Comparison of ENCODE assay signal across 16 cellular contexts in the genomic region with DNA sequence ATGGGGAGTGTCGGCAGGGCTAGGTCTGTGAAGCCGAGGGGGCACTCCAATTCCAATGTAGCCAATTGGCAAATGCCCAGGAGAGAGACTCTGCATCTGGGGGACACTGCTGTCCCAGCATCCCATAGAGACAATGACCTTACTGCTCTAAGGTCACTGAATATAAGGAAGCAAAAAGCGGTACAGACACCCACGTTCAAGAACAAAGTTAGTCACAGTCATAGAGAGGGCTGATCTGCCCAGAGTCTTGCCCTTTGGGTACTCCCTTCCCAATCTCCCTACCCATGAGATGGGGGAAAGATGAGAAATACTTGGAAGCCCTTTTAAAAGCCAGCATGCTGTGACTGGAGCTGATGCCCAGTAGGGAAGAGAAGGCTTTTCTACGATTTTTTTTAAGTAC.
A peak's percentile ranks its signal among the peaks of the same experiment; 100 is the strongest.
DNase-seq lines count a peak whose midpoint lies in the region; FAIRE-seq and TF ChIP-seq lines count a peak whose summit lies in the region.
"Had no signal": no experiment of that assay in that cellular context is flagged by ENCODE, and none has a peak within 500 bp of the region (broad histone marks: within the 10 kb centered on the region; RNA-seq: fewer than 3 reads in every experiment).

No MANE protein-coding gene starts in this region.

- DNase-seq in activated naive CD4-positive, alpha-beta T cell treated with anti-CD3 and anti-CD28 coated beads, Interleukin-2, amount 10 ng/mL, durations not matched to agents 7 days and 5 days, result no peak
- DNase-seq in activated naive CD4-positive, alpha-beta T cell treated with anti-CD3 and anti-CD28 coated beads, Interleukin-2, amount 50 U/mL, for 16 hours, result no peak
- DNase-seq in OCI-LY7 (ENCODE audit: low spot score) (no peak), immature natural killer cell (no peak), substantia nigra (lab: John Stamatoyannopoulos, UW) (no peak), endothelial cell (ENCODE audit: low spot score) (no peak), activated gamma-delta T cell treated with Interleukin-2 at 50 U/mL for 16 hours (no peak), D721Med (ENCODE audit: insufficient read length, low spot score) (no peak)
- DNase-seq: GM23248; left cardiac atrium; NCI-H1092; stimulated activated CD4-positive, alpha-beta T cell treated with anti-CD3 and anti-CD28 coated beads, Interleukin-15, amount 100 ng/mL, for 24 hours had no signal

- H3K4me2 ChIP-seq in OCI-LY7 (ENCODE audit: low read length), result peak overlapping the region; percentile 61
- H3K4me2 ChIP-seq: hepatocyte had no signal

- H3K9me3 ChIP-seq in OCI-LY7 (ENCODE audit: low read length), result no peaks in the 10 kb centered on the region
- H3K9me3 ChIP-seq: thoracic aorta had no signal

- CTCF ChIA-PET in activated naive CD4-positive, alpha-beta T cell treated with anti-CD3 and anti-CD28 coated beads, Interleukin-2, amount 10 ng/mL, durations not matched to agents 7 days and 5 days (lab: Charles Lee), result interaction anchor here (1.1 kb wide), 1 partner anchor 236 kb away, joined by 3 read pairs; no protein-coding TSS in a partner anchor
- CTCF ChIA-PET in OCI-LY7 (lab: Charles Lee; ENCODE audit: unreplicated experiment), result interaction anchor here (0.6 to 0.9 kb wide), 3 partner anchors 9 to 145 kb away, joined by 3 to 4 read pairs (median 3); no protein-coding TSS in a partner anchor

- peaks cover 74% of the 10 kb centered on the region for H3K36me3 ChIP-seq in OCI-LY7 (ENCODE audit: insufficient read depth, low read length)
- H3K36me3 ChIP-seq: thoracic aorta had no signal

- BruUV-seq in OCI-LY7 (replicated peaks; lab: Mats Ljungman, UMichigan), result no TSS peak

- H3K27ac ChIP-seq in OCI-LY7 (ENCODE audit: low read depth, low read length, poor library complexity, severe bottlenecking) (peak overlapping the region; percentile 95), substantia nigra (ENCODE audit: low read depth, low read length, poor library complexity, severe bottlenecking) (peak overlapping the region; percentile 11)
- H3K27ac ChIP-seq: GM23248, hepatocyte had no signal

- no peak for FAIRE-seq in D721Med (lab: Jason Lieb, UNC)

- H3K9me3 Mint-ChIP-seq in activated naive CD4-positive, alpha-beta T cell treated with anti-CD3 and anti-CD28 coated beads, Interleukin-2, amount 10 ng/mL, durations not matched to agents 7 days and 5 days, result no peaks in the 10 kb centered on the region
- no peaks in the 10 kb centered on the region for H3K9me3 Mint-ChIP-seq in immature natural killer cell
- H3K9me3 Mint-ChIP-seq in endothelial cell (ENCODE audit: unreplicated experiment), result no peaks in the 10 kb centered on the region
- H3K9me3 Mint-ChIP-seq: activated T-cell treated with anti-CD3 and anti-CD28 coated beads, Interleukin-2, amount 50 U/mL, for 72 hours had no signal

- H3K27me3 Mint-ChIP-seq in activated naive CD4-positive, alpha-beta T cell treated with anti-CD3 and anti-CD28 coated beads, Interleukin-2, amount 10 ng/mL, durations not matched to agents 7 days and 5 days, result no peaks in the 10 kb centered on the region
- H3K27me3 Mint-ChIP-seq in immature natural killer cell (ENCODE audit: low read depth in 3 of 3), result peaks cover 0 to 2% (median 0%) of the 10 kb centered on the region in 3 donors
- peaks cover 2% of the 10 kb centered on the region for H3K27me3 Mint-ChIP-seq in endothelial cell (ENCODE audit: unreplicated experiment)
- H3K27me3 Mint-ChIP-seq: activated CD4-positive, alpha-beta T cell treated with anti-CD3 and anti-CD28 coated beads for 36 hours had no signal

- intact Hi-C loops in OCI-LY7 (cut with micrococcal nuclease; ENCODE audit: unreplicated experiment), result no loop called here

- H3K36me3 Mint-ChIP-seq in activated naive CD4-positive, alpha-beta T cell treated with anti-CD3 and anti-CD28 coated beads, Interleukin-2, amount 10 ng/mL, durations not matched to agents 7 days and 5 days, result peaks cover 59% of the 10 kb centered on the region
- H3K36me3 Mint-ChIP-seq in immature natural killer cell (peaks cover 27 to 41% (median 27%) of the 10 kb centered on the region in 3 donors), endothelial cell (ENCODE audit: low read depth, unreplicated experiment) (no peaks in the 10 kb centered on the region)

- H4K20me1 ChIP-seq in OCI-LY7 (ENCODE audit: insufficient read depth, low read length), result no peaks in the 10 kb centered on the region

- peaks cover 93% of the 10 kb centered on the region for H3K4me1 ChIP-seq in OCI-LY7 (ENCODE audit: insufficient read depth, low read length, poor library complexity, severe bottlenecking)

- TF ChIP-seq CTCF in OCI-LY7 (conservative IDR thresholded peaks at IDR 0.05; ENCODE audit: low read length) (no peak), endothelial cell (IDR thresholded peaks at IDR 0.05; ENCODE audit: unreplicated experiment) (no peak), D721Med (IDR thresholded peaks at IDR 0.05; ENCODE audit: insufficient read depth, missing control alignments) (no peak)

- POLR2A ChIA-PET in OCI-LY7 (lab: Charles Lee), result interaction anchor here (0.8 to 5.9 kb wide), 8 partner anchors 11 to 100 kb away, joined by 3 to 34 read pairs (median 10); no protein-coding TSS in a partner anchor

- H3K79me2 ChIP-seq in OCI-LY7 (ENCODE audit: insufficient read depth, low read depth, low read length), result peaks cover 9% of the 10 kb centered on the region; the same call in 1 of the 2 replicates
- H3K79me2 ChIP-seq: hepatocyte had no signal

- H2AFZ ChIP-seq in OCI-LY7 (ENCODE audit: low read length), result no peak overlapping the region
- H2AFZ ChIP-seq: GM23248, hepatocyte had no signal

- no peaks in the 10 kb centered on the region for H3K9me2 ChIP-seq in OCI-LY7 (ENCODE audit: insufficient read depth, low read length)

- H3K27ac Mint-ChIP-seq in activated naive CD4-positive, alpha-beta T cell treated with anti-CD3 and anti-CD28 coated beads, Interleukin-2, amount 10 ng/mL, durations not matched to agents 7 days and 5 days, result peak overlapping the region; percentile 37
- H3K27ac Mint-ChIP-seq in immature natural killer cell (peak overlapping the region; percentile 12 to 65 (median 52)), endothelial cell (ENCODE audit: unreplicated experiment) (no peak overlapping the region)
- H3K27ac Mint-ChIP-seq: activated CD4-positive, alpha-beta T cell treated with anti-CD3 and anti-CD28 coated beads for 36 hours; activated T-cell treated with anti-CD3 and anti-CD28 coated beads, Interleukin-2, amount 50 U/mL, for 72 hours had no signal

- no peak overlapping the region for H3K4me3 Mint-ChIP-seq in activated naive CD4-positive, alpha-beta T cell treated with anti-CD3 and anti-CD28 coated beads, Interleukin-2, amount 10 ng/mL, durations not matched to agents 7 days and 5 days
- H3K4me3 Mint-ChIP-seq in immature natural killer cell (peak overlapping the region in 1 of 5 donors; percentile 13), endothelial cell (ENCODE audit: unreplicated experiment) (no peak overlapping the region)
- H3K4me3 Mint-ChIP-seq: activated CD4-positive, alpha-beta T cell treated with anti-CD3 and anti-CD28 coated beads for 36 hours; activated T-cell treated with anti-CD3 and anti-CD28 coated beads, Interleukin-2, amount 50 U/mL, for 72 hours had no signal

- H3K4me3 ChIP-seq in OCI-LY7 (ENCODE audit: low read depth, low read length, poor library complexity, severe bottlenecking), result no peak overlapping the region
- H3K4me3 ChIP-seq: GM23248, hepatocyte, thoracic aorta had no signal

- H3K4me1 Mint-ChIP-seq in activated naive CD4-positive, alpha-beta T cell treated with anti-CD3 and anti-CD28 coated beads, Interleukin-2, amount 10 ng/mL, durations not matched to agents 7 days and 5 days, result peaks cover 73% of the 10 kb centered on the region
- H3K4me1 Mint-ChIP-seq in immature natural killer cell, result peaks cover 22 to 36% of the 10 kb centered on the region in 2 donors
- H3K4me1 Mint-ChIP-seq in endothelial cell (ENCODE audit: unreplicated experiment), result no peaks in the 10 kb centered on the region
